Comparison of ENCODE assay signal across 22 cellular contexts in genomic region chr1:85184245-85184644, GRCh38. TPM values are rescaled to one million over a fixed set of nuclear protein-coding genes. Genes with fewer than 3 reads are reported as not detected.
DNase-seq lines count a peak whose midpoint lies in the region; ATAC-seq and TF ChIP-seq lines count a peak whose summit lies in the region.
"Had no signal": no experiment of that assay in that cellular context is flagged by ENCODE, and none has a peak within 500 bp of the region (broad histone marks: within the 10 kb centered on the region; RNA-seq: fewer than 3 reads in every experiment).

No MANE protein-coding gene starts in this region.

- H3K27me3 ChIP-seq in right cardiac atrium (ENCODE audit: control insufficient read depth, insufficient read depth): no peaks in the 10 kb centered on the region
- no peaks in the 10 kb centered on the region for H3K27me3 ChIP-seq in heart right ventricle
- H3K27me3 ChIP-seq: BLaER1 treated with 17β-estradiol and CSF1 and Interleukin-3, amounts not matched to agents 10 nM and 100 nM had no signal

- H3K4me3 ChIP-seq in right cardiac atrium (ENCODE audit: low read length) (no peak overlapping the region), heart right ventricle (no peak overlapping the region)
- H3K4me3 ChIP-seq: A549; BLaER1 treated with 17β-estradiol and CSF1 and Interleukin-3, amounts not matched to agents 10 nM and 100 nM; GM12878 had no signal

- intact Hi-C loops in Right ventricle myocardium superior (cut with DNase I): no loop called here
- intact Hi-C loops in right cardiac atrium (cut with DNase I): no loop called here
- intact Hi-C loops in left ventricle myocardium superior (cut with micrococcal nuclease): no loop called here
- intact Hi-C loops in heart right ventricle (cut with DNase I): no loop called here

- ATAC-seq in Right ventricle myocardium superior (ENCODE audit: poor library complexity) (peak; percentile 69), right cardiac atrium (no peak), left ventricle myocardium superior (peak; percentile 56), heart right ventricle (no peak)
- ATAC-seq: A549; CD8-positive, alpha-beta T cell; GM12878 had no signal

- no peak for TF ChIP-seq CTCF in heart right ventricle (IDR thresholded peaks at IDR 0.05)

- H3K4me1 ChIP-seq in right cardiac atrium (ENCODE audit: control insufficient read depth, insufficient read depth, low read length) (no peaks in the 10 kb centered on the region), heart right ventricle (peaks cover 0 to 16% (median 4%) of the 10 kb centered on the region in 9 donors)
- H3K4me1 ChIP-seq: A549; BLaER1 treated with 17β-estradiol and CSF1 and Interleukin-3, amounts not matched to agents 10 nM and 100 nM; Caco-2 had no signal

- 41% methylated on average over 1 of the region's 1 CpG for WGBS in right cardiac atrium
- WGBS in heart right ventricle, 2 donors: 28 to 39% methylated on average over 1 of the region's 1 CpG

- DNase-seq in Right ventricle myocardium superior: no peak
- DNase-seq in right cardiac atrium: no peak
- no peak for DNase-seq in left ventricle myocardium superior
- DNase-seq in heart right ventricle: no peak
- DNase-seq in H4 (ENCODE audit: low spot score): no peak
- DNase-seq: AML-193; Caco-2; Calu3; CD4-positive, alpha-beta T cell; CD8-positive, alpha-beta T cell; DMS 273 treated with DMSO at 0.1 percent for 48 hours; DMS153; DMS53; DMS79; DND-41; EL; GDM1 had no signal

- H3K9me3 ChIP-seq in right cardiac atrium (ENCODE audit: control insufficient read depth, low read length) (no peaks in the 10 kb centered on the region), heart right ventricle (no peaks in the 10 kb centered on the region)
- H3K9me3 ChIP-seq: A549; BLaER1 treated with 17β-estradiol and CSF1 and Interleukin-3, amounts not matched to agents 10 nM and 100 nM; Caco-2 had no signal

- H3K27ac ChIP-seq in right cardiac atrium (ENCODE audit: low read length) (no peak overlapping the region), heart right ventricle (no peak overlapping the region)
- H3K27ac ChIP-seq: 22Rv1; A549; BLaER1 treated with 17β-estradiol and CSF1 and Interleukin-3, amounts not matched to agents 10 nM and 100 nM; C4-2B had no signal

- no peaks in the 10 kb centered on the region for H3K36me3 ChIP-seq in heart right ventricle
- H3K36me3 ChIP-seq: BLaER1 treated with 17β-estradiol and CSF1 and Interleukin-3, amounts not matched to agents 10 nM and 100 nM had no signal

RNA-seq across cellular contexts. Expression of gene SYDE2, which starts 16.6 kb away (rescaled TPM):
- 21.4 TPM for total RNA-seq in Right ventricle myocardium superior
- total RNA-seq in right cardiac atrium: 10 to 100 TPM; 14.9 to 19.6 (median 15.6) TPM
- polyA plus RNA-seq in right cardiac atrium: 2.8 TPM
- total RNA-seq in left ventricle myocardium superior: 23.0 TPM
- total RNA-seq in heart right ventricle: 10 to 100 TPM; 16.1 to 24.7 (median 21.4) TPM
- polyA plus RNA-seq in heart right ventricle: 1 to 10 TPM; 1.1 to 3.0 TPM
- total RNA-seq in H4 (2014; rRNA removed; shearing (Covaris generic)): 0.70 and 2.3 TPM in 2 replicates

Comparison
In these comparisons a context has a peak if more than half of its experiments do, and no peak if none do; other contexts are left out.
1. ATAC-seq: peak in Right ventricle myocardium superior (single experiment) and left ventricle myocardium superior (single experiment); none in right cardiac atrium (0 of 2) and heart right ventricle (0 of 8).